24 cellular contexts compared by ENCODE assay signal in genomic region chr14:30266290-30266689, GRCh38.
DNase-seq lines count a peak whose midpoint lies in the region; ATAC-seq, FAIRE-seq and TF ChIP-seq lines count a peak whose summit lies in the region.
"Had no signal": no experiment of that assay in that cellular context is flagged by ENCODE, and none has a peak within 500 bp of the region (broad histone marks: within the 10 kb centered on the region; RNA-seq: fewer than 3 reads in every experiment).

No MANE protein-coding gene starts in this region.

- DNase-seq in A673 (ENCODE audit: low spot score) (no peak), D721Med (ENCODE audit: insufficient read length, low spot score) (no peak), LNCaP clone FGC (ENCODE audit: low read depth) (no peak), endodermal cell (no peak), GDM1 (lab: John Stamatoyannopoulos, UW) (no peak), osteocyte (ENCODE audit: extremely low spot score, unreplicated experiment) (no peak), left cardiac atrium (no peak)
- DNase-seq: AML-193; Calu3; CD8-positive, alpha-beta memory T cell; DND-41; Karpas-422; MV-4-11; NCI-H2029; NCI-H2171; NCI-H510A treated with DMSO at 0.1 percent for 48 hours; Peyer's patch; SHP77 treated with DMSO at 0.1 percent for 48 hours had no signal

- no peak for FAIRE-seq in D721Med (lab: Jason Lieb, UNC)
- FAIRE-seq: GM12878 had no signal

- H3K9ac ChIP-seq in endodermal cell (ENCODE audit: extremely low read depth, low read length, poor library complexity, severe bottlenecking), result no peak overlapping the region

- H3K27me3 Mint-ChIP-seq in endodermal cell (ENCODE audit: insufficient read depth) (peaks cover 10% of the 10 kb centered on the region), osteocyte (ENCODE audit: unreplicated experiment) (peaks cover 6% of the 10 kb centered on the region)

- H3K4me1 Mint-ChIP-seq in endodermal cell (peaks cover 12% of the 10 kb centered on the region), osteocyte (ENCODE audit: unreplicated experiment) (peaks cover 2% of the 10 kb centered on the region)

- H3K27ac ChIP-seq in A673 (ENCODE audit: low read depth, low read length, poor library complexity, severe bottlenecking), result no peak overlapping the region
- no peak overlapping the region for H3K27ac ChIP-seq in endodermal cell (ENCODE audit: low read depth, low read length)
- H3K27ac ChIP-seq: HL-60, Peyer's patch, SK-N-MC had no signal

- CTCF ChIA-PET in A673 (lab: Charles Lee), result interaction anchor here (1.1 to 1.3 kb wide), 2 partner anchors 17 to 177 kb away, joined by 3 to 4 read pairs; no protein-coding TSS in a partner anchor

- H3K27me3 ChIP-seq in A673 (replicated peaks; ENCODE audit: insufficient read depth, low read depth, low read length, poor library complexity) (peaks cover 32% of the 10 kb centered on the region), endodermal cell (ENCODE audit: control insufficient read depth, insufficient read depth, low read length, poor library complexity, severe bottlenecking) (no peaks in the 10 kb centered on the region)
- H3K27me3 ChIP-seq: Peyer's patch had no signal

- no peak overlapping the region for H3K4me3 Mint-ChIP-seq in endodermal cell
- H3K4me3 Mint-ChIP-seq in osteocyte (ENCODE audit: unreplicated experiment), result no peak overlapping the region
- H3K4me3 Mint-ChIP-seq: CD14-positive monocyte; CD8-positive, alpha-beta memory T cell had no signal

- POLR2A ChIA-PET in A673 (lab: Charles Lee; ENCODE audit: low non-redundant PET), result no interaction called here

- H3K9me3 Mint-ChIP-seq in endodermal cell, result no peaks in the 10 kb centered on the region
- H3K9me3 Mint-ChIP-seq in osteocyte (ENCODE audit: unreplicated experiment), result no peaks in the 10 kb centered on the region

- H3K36me3 ChIP-seq in A673 (ENCODE audit: insufficient read depth, low read length, poor library complexity, severe bottlenecking), result no peaks in the 10 kb centered on the region
- H3K36me3 ChIP-seq in endodermal cell (ENCODE audit: control insufficient read depth, insufficient read depth, low read length), result no peaks in the 10 kb centered on the region
- H3K36me3 ChIP-seq: HAP-1, Peyer's patch had no signal

- H3K36me3 Mint-ChIP-seq in endodermal cell (ENCODE audit: low read depth) (no peaks in the 10 kb centered on the region), osteocyte (ENCODE audit: unreplicated experiment) (no peaks in the 10 kb centered on the region)
- H3K36me3 Mint-ChIP-seq: CD14-positive monocyte; CD8-positive, alpha-beta memory T cell had no signal

- WGBS in endodermal cell (ENCODE audit: insufficient coverage in 1 of 2, insufficient read length in 1 of 2), 2 experiments, result 73 to 93% methylated on average over 2 to 3 of the region's 3 CpGs

- no peak overlapping the region for H3K27ac Mint-ChIP-seq in endodermal cell
- H3K27ac Mint-ChIP-seq in osteocyte (ENCODE audit: unreplicated experiment), result no peak overlapping the region
- H3K27ac Mint-ChIP-seq: CD14-positive monocyte; CD8-positive, alpha-beta memory T cell had no signal

- H3K4me3 ChIP-seq in A673 (ENCODE audit: low read depth, low read length, poor library complexity, severe bottlenecking), result no peak overlapping the region
- H3K4me3 ChIP-seq in LNCaP clone FGC (ENCODE audit: low read depth, low read length), result no peak overlapping the region
- H3K4me3 ChIP-seq in endodermal cell (ENCODE audit: low read length), result no peak overlapping the region
- H3K4me3 ChIP-seq: GM12878, HAP-1, Peyer's patch, SK-N-MC had no signal

- intact Hi-C loops in A673 (cut with micrococcal nuclease; ENCODE audit: unreplicated experiment), result no loop called here
- intact Hi-C loops in left cardiac atrium (cut with DNase I), result no loop called here

- no TSS peak for BruUV-seq in A673 (replicated peaks; lab: Mats Ljungman, UMichigan)

- no peaks in the 10 kb centered on the region for H3K9me3 ChIP-seq in A673 (ENCODE audit: low read depth, low read length, poor library complexity, severe bottlenecking)
- no peaks in the 10 kb centered on the region for H3K9me3 ChIP-seq in endodermal cell (ENCODE audit: control insufficient read depth, low read length)
- H3K9me3 ChIP-seq: HAP-1, Peyer's patch had no signal

- H3K4me1 ChIP-seq in A673 (ENCODE audit: insufficient read depth, low read length, poor library complexity, severe bottlenecking) (no peaks in the 10 kb centered on the region), endodermal cell (ENCODE audit: control insufficient read depth, insufficient read depth, low read length) (no peaks in the 10 kb centered on the region)
- H3K4me1 ChIP-seq: HAP-1 had no signal

- ATAC-seq in HG03175 (IDR thresholded peaks at IDR 0.05; ENCODE audit: unreplicated experiment) (no peak), left cardiac atrium (no peak)
- ATAC-seq: GM12878 had no signal

- TF ChIP-seq CTCF in A673 (conservative IDR thresholded peaks at IDR 0.05; ENCODE audit: low read depth, low read length) (peak; percentile 23; the same call in 1 of the 2 replicates), D721Med (IDR thresholded peaks at IDR 0.05; ENCODE audit: insufficient read depth, missing control alignments) (peak; percentile 10), LNCaP clone FGC (IDR thresholded peaks at IDR 0.05; ENCODE audit: control insufficient read depth, extremely low read depth, insufficient read depth) (0 out of 2 replicates have a peak, but pooled peaks have one; percentile 25), endodermal cell (conservative IDR thresholded peaks at IDR 0.05) (peak; percentile 74), osteocyte (IDR thresholded peaks at IDR 0.05) (no peak)
